7 cellular contexts compared by ENCODE assay signal in genomic region chr12:95918194-95918993, GRCh38. TPM values are rescaled to one million over a fixed set of nuclear protein-coding genes. Genes with fewer than 3 reads are reported as not detected.
DNase-seq lines count a peak whose midpoint lies in the region; TF ChIP-seq lines count a peak whose summit lies in the region.

No MANE protein-coding gene starts in this region.

- no peaks in the 10 kb centered on the region for H3K36me3 Mint-ChIP-seq in immature natural killer cell

- DNase-seq in GM12865 (ENCODE audit: low read depth) = peak; percentile 63
- DNase-seq in HAP-1 (ENCODE audit: low spot score in 2 of 2) = peak; percentile 54 to 58
- DNase-seq in NB4 (ENCODE audit: low read depth) = peak; percentile 75
- DNase-seq in SKM-1 (lab: John Stamatoyannopoulos, UW; ENCODE audit: unreplicated experiment) = peak; percentile 20
- DNase-seq in astrocyte of the spinal cord (ENCODE audit: low read depth, low spot score) = peak; percentile 47
- peak; percentile 32 to 59 (median 52) for DNase-seq in immature natural killer cell
- DNase-seq in stimulated activated CD4-positive, alpha-beta T cell treated with anti-CD3 and anti-CD28 coated beads, Interleukin-2, amount 100 ng/mL, for 4 hours (ENCODE audit: low read depth) = peak; percentile 26

- H3K27ac Mint-ChIP-seq in immature natural killer cell = no peak overlapping the region

- H3K4me1 ChIP-seq in HAP-1 = no peaks in the 10 kb centered on the region

- no peak overlapping the region for H3K4me3 Mint-ChIP-seq in immature natural killer cell

- TF ChIP-seq CTCF in GM12865 (IDR thresholded peaks at IDR 0.05; ENCODE audit: insufficient read depth, low read depth, low read length, missing control alignments) (peak; percentile 89), NB4 (IDR thresholded peaks at IDR 0.05; ENCODE audit: low read depth, low read length) (peak; percentile 99), astrocyte of the spinal cord (IDR thresholded peaks at IDR 0.05; ENCODE audit: low read depth, low read length) (peak; percentile 90)

- peaks cover 0 to 4% (median 0%) of the 10 kb centered on the region in 3 donors for H3K27me3 Mint-ChIP-seq in immature natural killer cell (ENCODE audit: low read depth in 3 of 3)

- H3K4me3 ChIP-seq in GM12865 (ENCODE audit: low read depth, low read length) (no peak overlapping the region), HAP-1 (no peak overlapping the region), NB4 (ENCODE audit: low read depth, low read length) (no peak overlapping the region), astrocyte of the spinal cord (ENCODE audit: low read depth, low read length) (no peak overlapping the region)

- no peaks in the 10 kb centered on the region for H3K36me3 ChIP-seq in HAP-1 (replicated peaks)

- H3K27me3 ChIP-seq in HAP-1 (ENCODE audit: low read depth) = peaks cover 41% of the 10 kb centered on the region

- H3K4me1 Mint-ChIP-seq in immature natural killer cell = no peaks in the 10 kb centered on the region

- in situ Hi-C loops in HAP-1 (cut with MboI; ENCODE audit: low sequenced_read_pairs) = loop anchor here (5.0 kb wide), 1 partner anchor 59 kb away; no protein-coding TSS in a partner anchor
- in situ Hi-C loops in astrocyte of the spinal cord (cut with HindIII; ENCODE audit: low sequenced_read_pairs) = no loop called here

- no peaks in the 10 kb centered on the region for H3K9me3 Mint-ChIP-seq in immature natural killer cell

- no peaks in the 10 kb centered on the region for H3K9me3 ChIP-seq in HAP-1

- no peak for TF ChIP-seq POLR2A in NB4 (IDR thresholded peaks at IDR 0.05; ENCODE audit: extremely low read depth, insufficient read length)

RNA-seq across cellular contexts. Expression of gene CCDC38, which starts 24.0 kb away (rescaled TPM):
- under 1 TPM in 1 of 3 donors, not detected in 2; 0.07 TPM for polyA plus RNA-seq in immature natural killer cell

RNA-seq across cellular contexts. Expression of gene AMDHD1, which starts 24.7 kb away (rescaled TPM):
- polyA plus RNA-seq in immature natural killer cell = 1 to 10 TPM in 2 of 3 donors, not detected in 1; 2.1 to 2.4 TPM

RNA-seq across cellular contexts. Expression of gene SNRPF, which starts 59.6 kb away (rescaled TPM):
- polyA plus RNA-seq in immature natural killer cell = 10 to 100 TPM; 29.5 to 46.1 (median 39.1) TPM

Comparison
In these comparisons a context has a peak if more than half of its experiments do, and no peak if none do; other contexts are left out.
1. DNase-seq: peak in every context shown above with its lines; median percentile 75 in NB4; 63 in GM12865; 56 in HAP-1; 52 in immature natural killer cell; 47 in astrocyte of the spinal cord; 26 in stimulated activated CD4-positive, alpha-beta T cell treated with anti-CD3 and anti-CD28 coated beads, Interleukin-2, amount 100 ng/mL, for 4 hours; 20 in SKM-1.